ENCODE assay signal across 14 cellular contexts in the genomic region with DNA sequence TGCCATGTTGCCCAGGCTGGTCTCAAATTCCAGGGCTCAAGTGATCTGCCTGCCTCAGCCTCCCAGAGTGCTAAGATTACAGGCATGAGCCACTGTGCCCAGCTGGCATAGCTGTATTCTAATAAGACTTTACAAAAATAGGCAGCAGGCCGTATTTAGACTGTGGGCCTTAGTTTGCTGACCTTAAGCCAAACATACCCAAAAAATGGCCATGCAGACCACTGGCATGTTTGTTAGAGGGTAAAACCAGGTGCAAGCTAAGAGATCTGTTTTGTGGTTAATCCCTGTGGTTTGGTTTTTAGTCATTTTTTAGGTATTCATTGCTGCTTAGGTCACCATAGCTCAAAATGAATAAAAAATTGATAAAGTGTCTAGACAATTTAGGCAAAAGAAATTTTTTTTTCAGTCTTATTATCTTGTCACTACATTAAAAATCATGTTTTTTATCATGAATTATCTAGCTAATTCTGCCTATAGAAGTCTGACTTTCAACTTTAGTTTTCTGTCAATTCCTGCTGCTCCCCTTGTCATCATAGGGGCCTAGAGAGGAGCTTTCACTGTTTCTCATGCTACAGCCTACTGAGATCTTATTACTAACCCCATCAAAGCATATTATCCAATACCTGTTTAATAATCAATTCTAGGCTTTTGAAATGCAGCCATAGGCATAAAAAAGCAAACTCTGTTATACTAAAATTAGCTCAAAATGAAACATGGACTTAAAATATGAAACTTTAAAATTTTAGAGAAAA. TPM values are rescaled to one million over a fixed set of nuclear protein-coding genes. Genes with fewer than 3 reads are reported as not detected.
DNase-seq lines count a peak whose midpoint lies in the region; ATAC-seq, FAIRE-seq and TF ChIP-seq lines count a peak whose summit lies in the region.
"Had no signal": no experiment of that assay in that cellular context is flagged by ENCODE, and none has a peak within 500 bp of the region (broad histone marks: within the 10 kb centered on the region; RNA-seq: fewer than 3 reads in every experiment).

No MANE protein-coding gene starts in this region.

- peaks cover 6% of the 10 kb centered on the region for H3K4me1 ChIP-seq in GM12878 (ENCODE audit: control insufficient read depth, insufficient read depth, low read length)
- H3K4me1 ChIP-seq in uterus = no peaks in the 10 kb centered on the region
- peaks cover 0 to 2% of the 10 kb centered on the region in 2 experiments; a peak in 1 of 4 replicates for H3K4me1 ChIP-seq in SK-N-SH (ENCODE audit: control insufficient read depth in 1 of 2, insufficient read depth in 2 of 2, low read depth in 1 of 2, low read length in 1 of 2)
- no peaks in the 10 kb centered on the region for H3K4me1 ChIP-seq in GM23338 (ENCODE audit: insufficient read depth)
- H3K4me1 ChIP-seq: right atrium auricular region had no signal

- 0% methylated on average over 1 of the region's 1 CpG for WGBS in GM12878 (ENCODE audit: insufficient coverage, insufficient replicate concordance, low lambda C conversion rate, missing lambda C conversion rate)
- WGBS in SK-N-SH (ENCODE audit: low lambda C conversion rate) = 60% methylated on average over 1 of the region's 1 CpG

- no peak for DNase-seq in GM12892 (ENCODE audit: insufficient read length)
- DNase-seq in GM12878 (ENCODE audit: low read depth, low spot score) = no peak
- no peak for DNase-seq in uterus
- DNase-seq in activated T-cell treated with anti-CD3 and anti-CD28 coated beads, Interleukin-2, amount 50 U/mL, for 1 hour = no peak
- no peak for DNase-seq in SK-N-SH
- no peak for DNase-seq in GM23338 (ENCODE audit: low spot score)
- DNase-seq: NCI-H1417 had no signal

- H3F3A ChIP-seq in SK-N-SH (replicated peaks; ENCODE audit: insufficient read depth) (no peaks in the 10 kb centered on the region), GM23338 (replicated peaks; ENCODE audit: low read depth) (no peaks in the 10 kb centered on the region)

- TF ChIP-seq POLR2A in GM12892 (IDR thresholded peaks at IDR 0.05; ENCODE audit: low read depth, low read length) (no peak), GM12878 (IDR thresholded peaks at IDR 0.05; ENCODE audit: low read depth, low read length) (no peak), uterus (IDR thresholded peaks at IDR 0.05) (no peak)

- peaks cover 5% of the 10 kb centered on the region for H3K27me3 Mint-ChIP-seq in GM23338 (ENCODE audit: insufficient read depth, low read depth, poor library complexity)

- no peaks in the 10 kb centered on the region for H3K9me2 ChIP-seq in SK-N-SH
- H3K9me2 ChIP-seq in GM23338 (ENCODE audit: insufficient read depth) = no peaks in the 10 kb centered on the region

- CTCF ChIA-PET in GM12878 (lab: Yijun Ruan, JAX) = no interaction called here
- CTCF ChIA-PET in SK-N-SH (lab: Yijun Ruan, JAX) = interaction anchor here (1.0 to 2.9 kb wide), 3 partner anchors 8 to 253 kb away, joined by 3 to 18 read pairs (median 3); no protein-coding TSS in a partner anchor

- peak in 1 of 2 experiments; percentile 29; a peak in 1 of 4 replicates for TF ChIP-seq EP300 in GM12878 (IDR thresholded peaks at IDR 0.05; ENCODE audit: borderline replicate concordance in 1 of 2, control insufficient read depth in 1 of 2, low read depth in 2 of 2, low read length in 2 of 2)
- TF ChIP-seq EP300 in SK-N-SH (IDR thresholded peaks at IDR 0.05; ENCODE audit: borderline replicate concordance in 1 of 2, low read depth in 1 of 2, low read length in 1 of 2) = no peak

- H3K9me3 ChIP-seq in GM12878 (replicated peaks; ENCODE audit: control insufficient read depth, insufficient read depth, low read length) (no peaks in the 10 kb centered on the region; the same call in 2 of the 3 replicates), uterus (no peaks in the 10 kb centered on the region), SK-N-SH (no peaks in the 10 kb centered on the region)
- H3K9me3 ChIP-seq: right atrium auricular region had no signal

- ATAC-seq in GM21423 (IDR thresholded peaks at IDR 0.05; ENCODE audit: unreplicated experiment) (peak; percentile 69), HG03432 (IDR thresholded peaks at IDR 0.05; ENCODE audit: unreplicated experiment) (peak; percentile 89), GM12878 (peak; percentile 66), GM23338 (no peak)
- ATAC-seq: Panc1 had no signal

- no peaks in the 10 kb centered on the region for H3K36me3 ChIP-seq in GM12878 (ENCODE audit: control insufficient read depth in 2 of 2, insufficient read depth in 2 of 2, low read length in 1 of 2)
- no peaks in the 10 kb centered on the region for H3K36me3 ChIP-seq in uterus
- H3K36me3 ChIP-seq in SK-N-SH (replicated peaks in 1 of 2; ENCODE audit: control insufficient read depth in 1 of 2, insufficient read depth in 2 of 2, low read length in 1 of 2) = no peaks in the 10 kb centered on the region
- no peaks in the 10 kb centered on the region for H3K36me3 ChIP-seq in GM23338 (ENCODE audit: insufficient read depth)
- H3K36me3 ChIP-seq: BLaER1 treated with 17β-estradiol and CSF1 and Interleukin-3, amounts not matched to agents 10 nM and 100 nM; right atrium auricular region had no signal

- H3K27me3 ChIP-seq in GM12878 (replicated peaks in 1 of 2; ENCODE audit: control insufficient read depth in 2 of 2, insufficient read depth in 2 of 2, low read length in 1 of 2) (no peaks in the 10 kb centered on the region), uterus (no peaks in the 10 kb centered on the region), SK-N-SH (ENCODE audit: insufficient read depth) (no peaks in the 10 kb centered on the region), GM23338 (ENCODE audit: insufficient read depth) (no peaks in the 10 kb centered on the region)
- H3K27me3 ChIP-seq: BLaER1 treated with 17β-estradiol and CSF1 and Interleukin-3, amounts not matched to agents 10 nM and 100 nM; right atrium auricular region had no signal

- TF ChIP-seq RAD21 in GM12878 (IDR thresholded peaks at IDR 0.05; ENCODE audit: insufficient read depth, low read depth, low read length) (no peak), SK-N-SH (IDR thresholded peaks at IDR 0.05; ENCODE audit: low read length) (no peak)

- no peak overlapping the region for H3K27ac Mint-ChIP-seq in GM23338

- H3K4me2 ChIP-seq in GM12878 (ENCODE audit: control insufficient read depth, insufficient read depth) (no peak overlapping the region), SK-N-SH (no peak overlapping the region), GM23338 (no peak overlapping the region)
- H3K4me2 ChIP-seq: BLaER1 treated with 17β-estradiol and CSF1 and Interleukin-3, amounts not matched to agents 10 nM and 100 nM had no signal

- no peak overlapping the region for H3K9ac ChIP-seq in GM12878 (ENCODE audit: control insufficient read depth, insufficient read depth, low read length)
- H3K9ac ChIP-seq in SK-N-SH = no peak overlapping the region
- H3K9ac ChIP-seq: BLaER1 treated with 17β-estradiol and CSF1 and Interleukin-3, amounts not matched to agents 10 nM and 100 nM had no signal

- no TSS peak for BruUV-seq in GM12878 (replicated peaks; lab: Mats Ljungman, UMichigan)

- RAD21 ChIA-PET in GM12878 (lab: Charles Lee; ENCODE audit: unreplicated experiment) = no interaction called here

- H3K4me3 Mint-ChIP-seq in GM23338 = no peak overlapping the region

- H4K20me1 ChIP-seq in GM12878 (ENCODE audit: control insufficient read depth, insufficient read depth) (no peaks in the 10 kb centered on the region), SK-N-SH (ENCODE audit: insufficient read depth) (no peaks in the 10 kb centered on the region), GM23338 (replicated peaks; ENCODE audit: insufficient read depth) (no peaks in the 10 kb centered on the region; the same call in 1 of the 2 replicates)
- H4K20me1 ChIP-seq: BLaER1 treated with 17β-estradiol and CSF1 and Interleukin-3, amounts not matched to agents 10 nM and 100 nM had no signal

- FAIRE-seq in GM12892 (lab: Jason Lieb, UNC) = peak; percentile 46
- FAIRE-seq in GM12878 (lab: Jason Lieb, UNC) = peak; percentile 78

- intact Hi-C loops in GM12878 (cut with micrococcal nuclease; ENCODE audit: unreplicated experiment) (no loop called here), uterus (cut with DNase I; ENCODE audit: low total_unique reads) (no loop called here)

- H2AFZ ChIP-seq in GM12878 (ENCODE audit: control insufficient read depth, low read depth, low read length) = no peak overlapping the region
- no peak overlapping the region for H2AFZ ChIP-seq in SK-N-SH (ENCODE audit: low read depth)
- no peak overlapping the region for H2AFZ ChIP-seq in GM23338

- POLR2A ChIA-PET in GM12878 (lab: Charles Lee) = no interaction called here
- POLR2A ChIA-PET in SK-N-SH (lab: Yijun Ruan, JAX) = interaction anchor here (0.6 kb wide), 1 partner anchor 299 kb away, joined by 3 read pairs; no protein-coding TSS in a partner anchor

- H3K36me3 Mint-ChIP-seq in GM23338 (ENCODE audit: low read depth) = no peaks in the 10 kb centered on the region

- no peaks in the 10 kb centered on the region for H3K4me1 Mint-ChIP-seq in GM23338

- no peak for TF ChIP-seq CTCF in GM12878 (IDR thresholded peaks at IDR 0.05 in 2 of 3, conservative IDR thresholded peaks at IDR 0.05 in 1 of 3; ENCODE audit: control insufficient read depth in 2 of 3, extremely low read depth in 1 of 3, insufficient read depth in 1 of 3, low read depth in 3 of 3, low read length in 3 of 3)
- no peak for TF ChIP-seq CTCF in uterus (IDR thresholded peaks at IDR 0.05)
- TF ChIP-seq CTCF in SK-N-SH (IDR thresholded peaks at IDR 0.05) = no peak
- TF ChIP-seq CTCF in GM23338 (conservative IDR thresholded peaks at IDR 0.05; ENCODE audit: low read depth in 2 of 2) = no peak

- H3K79me2 ChIP-seq in GM12878 (ENCODE audit: control insufficient read depth, insufficient read depth, low read length) (no peaks in the 10 kb centered on the region), SK-N-SH (ENCODE audit: insufficient read depth) (no peaks in the 10 kb centered on the region), GM23338 (replicated peaks; ENCODE audit: insufficient read depth) (no peaks in the 10 kb centered on the region)

- in situ Hi-C loops in GM12878 (cut with MboI) = no loop called here

- no peak overlapping the region for H3K27ac ChIP-seq in GM12878 (ENCODE audit: control insufficient read depth, insufficient read depth)
- H3K27ac ChIP-seq in uterus = no peak overlapping the region
- no peak overlapping the region for H3K27ac ChIP-seq in SK-N-SH (ENCODE audit: low read depth in 2 of 2, low read length in 1 of 2)
- H3K27ac ChIP-seq in GM23338 (ENCODE audit: low read depth) = no peak overlapping the region
- H3K27ac ChIP-seq: BLaER1 treated with 17β-estradiol and CSF1 and Interleukin-3, amounts not matched to agents 10 nM and 100 nM; coronary artery; right atrium auricular region had no signal

- SMC1A ChIA-PET in GM12878 (lab: Charles Lee; ENCODE audit: uncharacterized antibody, unreplicated experiment) = no interaction called here

- no peak overlapping the region for H3K4me3 ChIP-seq in GM12878
- no peak overlapping the region for H3K4me3 ChIP-seq in uterus
- H3K4me3 ChIP-seq in SK-N-SH (ENCODE audit: low read depth in 2 of 2, low read length in 1 of 2) = no peak overlapping the region
- no peak overlapping the region for H3K4me3 ChIP-seq in GM23338
- H3K4me3 ChIP-seq: BLaER1 treated with 17β-estradiol and CSF1 and Interleukin-3, amounts not matched to agents 10 nM and 100 nM; coronary artery; lung; right atrium auricular region had no signal

- peaks cover 6% of the 10 kb centered on the region; the same call in 1 of the 3 replicates for H3K9me3 Mint-ChIP-seq in GM23338

RNA-seq across cellular contexts. Expression of gene SPINK2, which starts 7.5 kb away (rescaled TPM):
- polyA plus RNA-seq in GM12892 (2012; ENCODE audit: missing spikeins) = not detected
- total RNA-seq in GM12878 (2013; cell fraction: nucleolus; rRNA removed) = not detected in 2 replicates
- 0.27 and 0.40 TPM in 2 replicates for total RNA-seq in GM12878 (2014; rRNA removed)
- 0.27 and 0.60 TPM in 2 replicates for total RNA-seq in GM12878 (2014; rRNA removed; fragmentation: Illumina TruSeq; extraction: Trizol)
- not detected in 2 replicates for total RNA-seq in GM12878 (2021)
- not detected for polyA plus RNA-seq in GM12878 (2011; ENCODE audit: low read depth)
- polyA plus RNA-seq in GM12878 (2011; rRNA removed) = 0.61 and 0.73 TPM in 2 replicates
- polyA plus RNA-seq in GM12878 (2011; cell fraction: cytosol; rRNA removed) = 0.81 and 1.3 TPM in 2 replicates
- 0.39 TPM in 1 of 2 replicates, not detected in the other for polyA plus RNA-seq in GM12878 (2011; cell fraction: nucleus; rRNA removed)
- 0.58 and 0.86 TPM in 2 replicates for polyA plus RNA-seq in GM12878 (2012)
- polyA plus RNA-seq in GM12878 (2014; fragmentation: Illumina TruSeq; extraction: Trizol) = 0.13 and 2.4 TPM in 2 replicates
- polyA plus RNA-seq in GM12878 (2014; fragmentation: Nextera tagmentation; extraction: Ambion mirVana) = 1 to 10 TPM in 1 of 2 experiments, under 1 TPM in 1; 0.61 to 1.0 TPM
- polyA plus RNA-seq in GM12878 (2014; rRNA removed) = 0.30 and 0.49 TPM in 2 replicates
- under 1 TPM; 0.66 to 0.88 TPM for polyA plus RNA-seq in GM12878 (2016; fragmentation: Nextera tagmentation; extraction: Ambion mirVana)
- polyA minus RNA-seq in GM12878 (2011; rRNA and poly(A)+ RNA removed) = not detected in 2 replicates
- not detected in 2 replicates for polyA minus RNA-seq in GM12878 (2011; cell fraction: cytosol; rRNA and poly(A)+ RNA removed)
- not detected in 2 replicates for polyA minus RNA-seq in GM12878 (2011; cell fraction: nucleus; rRNA and poly(A)+ RNA removed)
- not detected for total RNA-seq in uterus
- polyA plus RNA-seq in SK-N-SH (2012; rRNA removed) = not detected in 2 replicates
- 0.08 TPM in 1 of 2 replicates, not detected in the other for polyA plus RNA-seq in SK-N-SH (2012; cell fraction: cytosol; rRNA removed)
- not detected in 2 replicates for polyA plus RNA-seq in SK-N-SH (2012; cell fraction: nucleus; rRNA removed)
- total RNA-seq in GM23338 (2014; rRNA removed; shearing (Covaris generic)) = 0.73 TPM in 1 of 2 replicates, not detected in the other
- 4.3 and 6.4 TPM in 2 replicates for polyA plus RNA-seq in GM23338 (2016; fragmentation: Nextera tagmentation; extraction: Ambion mirVana)
- polyA plus RNA-seq: lung had no signal
